1 cellular context compared by ENCODE assay signal in genomic region chr11:61745796-61746653, GRCh38.
TF ChIP-seq lines count a peak whose summit lies in the region.

No MANE protein-coding gene starts in this region.

TF ChIP-seq in GM23338, 12 proteins besides CTCF, POLR2A, EP300 and RAD21 (continued from another document):
- TF ChIP-seq ZNF462 (CRISPR knock-in tag; IDR thresholded peaks at IDR 0.05) (no peak), ZNF114 (CRISPR knock-in tag; IDR thresholded peaks at IDR 0.05) (no peak), EZH2phosphoT487 (IDR thresholded peaks at IDR 0.05; ENCODE audit: unreplicated experiment) (no peak), POLR2AphosphoS5 (IDR thresholded peaks at IDR 0.05; ENCODE audit: low read depth) (no peak), REST (IDR thresholded peaks at IDR 0.05; ENCODE audit: unreplicated experiment) (no peak)
